Comparison of ENCODE assay signal across 11 cellular contexts in genomic region chr6:134063121-134063965, GRCh38. TPM values are rescaled to one million over a fixed set of nuclear protein-coding genes. Genes with fewer than 3 reads are reported as not detected.
DNase-seq lines count a peak whose midpoint lies in the region; ATAC-seq and TF ChIP-seq lines count a peak whose summit lies in the region.
"Had no signal": no experiment of that assay in that cellular context is flagged by ENCODE, and none has a peak within 500 bp of the region (broad histone marks: within the 10 kb centered on the region; RNA-seq: fewer than 3 reads in every experiment).

No MANE protein-coding gene starts in this region.

- H3K36me3 ChIP-seq in esophagus squamous epithelium: no peaks in the 10 kb centered on the region

- H3K9me3 Mint-ChIP-seq in activated CD4-positive, alpha-beta memory T cell treated with anti-CD3 and anti-CD28 coated beads for 36 hours: no peaks in the 10 kb centered on the region
- H3K9me3 Mint-ChIP-seq: activated naive CD8-positive, alpha-beta T cell treated with anti-CD3 and anti-CD28 coated beads, Interleukin-2, amount 10 ng/mL, durations not matched to agents 7 days and 5 days; memory B cell had no signal

- CTCF ChIA-PET in activated CD4-positive, alpha-beta memory T cell treated with anti-CD3 and anti-CD28 coated beads for 36 hours (lab: Charles Lee): interaction anchor here (0.6 to 9.8 kb wide), 52 partner anchors 8 to 877 kb away, joined by 3 to 207 read pairs (median 4); partner anchors contain the start of genes SLC2A12 and TBPL1

- H3K36me3 Mint-ChIP-seq in activated CD4-positive, alpha-beta memory T cell treated with anti-CD3 and anti-CD28 coated beads for 36 hours: no peaks in the 10 kb centered on the region
- H3K36me3 Mint-ChIP-seq: activated naive CD8-positive, alpha-beta T cell treated with anti-CD3 and anti-CD28 coated beads, Interleukin-2, amount 10 ng/mL, durations not matched to agents 7 days and 5 days; memory B cell had no signal

- no peaks in the 10 kb centered on the region for H3K4me1 Mint-ChIP-seq in activated CD4-positive, alpha-beta memory T cell treated with anti-CD3 and anti-CD28 coated beads for 36 hours (ENCODE audit: low read depth)

- no peaks in the 10 kb centered on the region for H3K27me3 ChIP-seq in esophagus squamous epithelium

- no peak overlapping the region for H3K27ac Mint-ChIP-seq in activated CD4-positive, alpha-beta memory T cell treated with anti-CD3 and anti-CD28 coated beads for 36 hours
- H3K27ac Mint-ChIP-seq: activated CD8-positive, alpha-beta T cell treated with anti-CD3 and anti-CD28 coated beads, Interleukin-2, amount 10 ng/mL, durations not matched to agents 7 days and 5 days; activated naive CD8-positive, alpha-beta T cell treated with anti-CD3 and anti-CD28 coated beads, Interleukin-2, amount 10 ng/mL, durations not matched to agents 7 days and 5 days; memory B cell had no signal

- peak; percentile 30 for DNase-seq in HT-29 (ENCODE audit: low spot score)
- DNase-seq in NCI-H69 (lab: John Stamatoyannopoulos, UW): peak; percentile 77
- DNase-seq in esophagus squamous epithelium (lab: John Stamatoyannopoulos, UW): no peak
- peak; percentile 43 for DNase-seq in pons (ENCODE audit: low spot score)
- no peak for DNase-seq in dermis blood vessel endothelial cell
- DNase-seq in activated CD4-positive, alpha-beta memory T cell treated with anti-CD3 and anti-CD28 coated beads for 36 hours: no peak

- no peak for ATAC-seq in HG03442 (IDR thresholded peaks at IDR 0.05; ENCODE audit: unreplicated experiment)

- POLR2A ChIA-PET in activated CD4-positive, alpha-beta memory T cell treated with anti-CD3 and anti-CD28 coated beads for 36 hours (lab: Charles Lee): no interaction called here

- H3K9me3 ChIP-seq in esophagus squamous epithelium: no peaks in the 10 kb centered on the region

- peaks cover 5 to 30% (median 8%) of the 10 kb centered on the region in 3 donors for H3K4me1 ChIP-seq in esophagus squamous epithelium

- no peaks in the 10 kb centered on the region for H3K27me3 Mint-ChIP-seq in activated CD4-positive, alpha-beta memory T cell treated with anti-CD3 and anti-CD28 coated beads for 36 hours

- intact Hi-C loops in esophagus squamous epithelium (cut with DNase I): loop anchor here (5.0 to 10.0 kb wide), 2 partner anchors 86 to 139 kb away; no protein-coding TSS in a partner anchor
- intact Hi-C loops in activated CD4-positive, alpha-beta memory T cell treated with anti-CD3 and anti-CD28 coated beads for 36 hours (cut with micrococcal nuclease): loop anchor here (1.0 to 10.0 kb wide), 4 partner anchors 11 to 229 kb away; partner anchors contain the start of gene SLC2A12

- no peak overlapping the region for H3K4me3 ChIP-seq in esophagus squamous epithelium

- 49 to 53% methylated on average over 10 of the region's 10 CpGs for WGBS in esophagus squamous epithelium, 2 donors

- peak overlapping the region in 3 of 4 donors; percentile 6 to 41 (median 33) for H3K27ac ChIP-seq in esophagus squamous epithelium
- H3K27ac ChIP-seq: epithelial cell of prostate had no signal

- no peak overlapping the region for H3K4me3 Mint-ChIP-seq in activated CD4-positive, alpha-beta memory T cell treated with anti-CD3 and anti-CD28 coated beads for 36 hours
- H3K4me3 Mint-ChIP-seq: activated CD8-positive, alpha-beta T cell treated with anti-CD3 and anti-CD28 coated beads, Interleukin-2, amount 10 ng/mL, durations not matched to agents 7 days and 5 days; activated naive CD8-positive, alpha-beta T cell treated with anti-CD3 and anti-CD28 coated beads, Interleukin-2, amount 10 ng/mL, durations not matched to agents 7 days and 5 days; memory B cell had no signal

- no peak for TF ChIP-seq CTCF in esophagus squamous epithelium (IDR thresholded peaks at IDR 0.05)

- no peak for TF ChIP-seq POLR2A in esophagus squamous epithelium (IDR thresholded peaks at IDR 0.05)

RNA-seq across cellular contexts. Expression of gene SLC2A12, which starts 10.9 kb away (rescaled TPM):
- total RNA-seq in HT-29 (2014; rRNA removed; shearing (Covaris generic)): 1.9 and 2.5 TPM in 2 replicates
- 1 to 10 TPM; 2.5 to 6.7 (median 4.1) TPM for total RNA-seq in esophagus squamous epithelium
- total RNA-seq in dermis blood vessel endothelial cell: 34.9 and 43.1 TPM in 2 replicates
- under 1 TPM; 0.12 to 0.21 TPM for total RNA-seq in activated CD4-positive, alpha-beta memory T cell treated with anti-CD3 and anti-CD28 coated beads for 36 hours

Comparison
In these comparisons a context has a peak if more than half of its experiments do, and no peak if none do; other contexts are left out.
1. DNase-seq: peak in HT-29 (single experiment), NCI-H69 (single experiment) and pons (single experiment); none in esophagus squamous epithelium (single experiment), dermis blood vessel endothelial cell (single experiment) and activated CD4-positive, alpha-beta memory T cell treated with anti-CD3 and anti-CD28 coated beads for 36 hours (single experiment).